ENCODE assay signal across 9 cellular contexts in genomic region chr20:1664911-1665310, GRCh38. TPM values are rescaled to one million over a fixed set of nuclear protein-coding genes. Genes with fewer than 3 reads are reported as not detected.
DNase-seq lines count a peak whose midpoint lies in the region; ATAC-seq and FAIRE-seq lines count a peak whose summit lies in the region.
"Had no signal": no experiment of that assay in that cellular context is flagged by ENCODE, and none has a peak within 500 bp of the region (broad histone marks: within the 10 kb centered on the region; RNA-seq: fewer than 3 reads in every experiment).

No MANE protein-coding gene starts in this region.

- FAIRE-seq in HTR-8/SVneo (lab: Jason Lieb, UNC) = no peak

- DNase-seq in activated CD4-positive, alpha-beta T cell treated with anti-CD3 and anti-CD28 coated beads, Interleukin-2, amount 50 U/mL, for 4 hours = peak; percentile 41 to 46
- DNase-seq in effector CD4-positive, alpha-beta T cell = peak; percentile 46
- DNase-seq in stimulated activated CD8-positive, alpha-beta memory T cell treated with anti-CD3 and anti-CD28 coated beads, Interleukin-2, amount 100 ng/mL, for 48 hours (ENCODE audit: low read depth in 2 of 2) = peak; percentile 50 to 58
- DNase-seq in NCI-H1105 (lab: John Stamatoyannopoulos, UW) (no peak), left lobe of liver (ENCODE audit: low spot score) (no peak), HTR-8/SVneo (ENCODE audit: insufficient read length, low spot score) (no peak)
- DNase-seq: MG63 had no signal

- ATAC-seq in HG02678 (IDR thresholded peaks at IDR 0.05; ENCODE audit: unreplicated experiment) = peak; percentile 58
- ATAC-seq in left lobe of liver = no peak
- no peak for ATAC-seq in HG02852 (IDR thresholded peaks at IDR 0.05; ENCODE audit: unreplicated experiment)

RNA-seq across cellular contexts. Expression of gene SIRPG, which starts 7.3 kb away (rescaled TPM):
- total RNA-seq in left lobe of liver = not detected

RNA-seq across cellular contexts. Expression of gene SIRPB1, which starts 45.1 kb away (rescaled TPM):
- 0.40 TPM for total RNA-seq in left lobe of liver

Comparison
In these comparisons a context has a peak if more than half of its experiments do, and no peak if none do; other contexts are left out.
1. DNase-seq: peak in activated CD4-positive, alpha-beta T cell treated with anti-CD3 and anti-CD28 coated beads, Interleukin-2, amount 50 U/mL, for 4 hours (2 of 2), effector CD4-positive, alpha-beta T cell (single experiment) and stimulated activated CD8-positive, alpha-beta memory T cell treated with anti-CD3 and anti-CD28 coated beads, Interleukin-2, amount 100 ng/mL, for 48 hours (2 of 2); none in NCI-H1105 (single experiment), left lobe of liver (single experiment) and HTR-8/SVneo (single experiment).